Comparison of ENCODE assay signal across 26 cellular contexts in the genomic region with DNA sequence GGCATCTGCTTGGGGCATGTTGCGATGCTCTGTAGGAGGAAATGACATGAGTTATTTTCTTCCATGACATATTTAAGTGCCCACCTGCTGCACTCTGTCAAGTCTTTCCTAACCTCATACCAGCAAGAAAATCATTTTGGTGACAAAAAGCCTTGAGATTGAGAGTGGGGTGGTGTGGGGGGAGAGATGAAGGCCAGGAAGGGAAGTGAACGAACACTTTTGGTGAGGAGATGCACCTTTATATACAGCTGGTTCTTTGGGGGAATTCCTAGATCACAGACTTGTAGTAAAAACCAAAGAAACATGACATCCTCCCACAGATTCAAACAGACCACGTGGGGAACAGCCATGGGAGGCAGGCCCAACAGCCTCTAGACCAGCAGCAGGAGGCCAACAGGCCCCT. TPM values are rescaled to one million over a fixed set of nuclear protein-coding genes. Genes with fewer than 3 reads are reported as not detected.
A peak's percentile ranks its signal among the peaks of the same experiment; 100 is the strongest.
DNase-seq lines count a peak whose midpoint lies in the region; ATAC-seq and TF ChIP-seq lines count a peak whose summit lies in the region.
"Had no signal": no experiment of that assay in that cellular context is flagged by ENCODE, and none has a peak within 500 bp of the region (broad histone marks: within the 10 kb centered on the region; RNA-seq: fewer than 3 reads in every experiment).

No MANE protein-coding gene starts in this region.

- H3K27ac ChIP-seq in body of pancreas, result no peak overlapping the region
- H3K27ac ChIP-seq: heart left ventricle, psoas muscle, RWPE1, tibial nerve had no signal

- WGBS in body of pancreas, 2 donors, result 84 to 85% methylated on average over 3 of the region's 3 CpGs

- peak; percentile 63 for DNase-seq in activated CD4-positive, alpha-beta T cell treated with anti-CD3 and anti-CD28 coated beads, Interleukin-2, amount 10 ng/mL, durations not matched to agents 24 days and 14 days
- no peak for DNase-seq in activated CD4-positive, alpha-beta T cell treated with anti-CD3 and anti-CD28 coated beads for 48 hours
- DNase-seq in GM20000 (ENCODE audit: low spot score), result peak; percentile 74
- DNase-seq in activated T-helper 1 cell treated with anti-CD3 and anti-CD28 coated beads, Interleukin-12 subunit alpha, Interleukin-12 subunit beta, Interleukin-2, Interleukin-4 antibody, amounts not matched to agents 30 ng/mL and 10 ng/mL and 1 ng/mL, durations not matched to agents 14 hours and 24 hours and 36 hours (ENCODE audit: low spot score), result peak; percentile 17
- DNase-seq in stimulated activated effector memory CD8-positive, alpha-beta T cell treated with anti-CD3 and anti-CD28 coated beads, Interleukin-12 subunit alpha, Interleukin-12 subunit beta, amount 100 ng/mL, for 72 hours (ENCODE audit: low spot score in 2 of 2), result peak in 1 of 2 donors; percentile 50
- DNase-seq in NCI-H187 treated with DMSO at 0.1 percent for 48 hours (lab: John Stamatoyannopoulos, UW), result no peak
- no peak for DNase-seq in body of pancreas
- DNase-seq: activated gamma-delta T cell; DND-41; effector CD8-positive, alpha-beta T cell; erythroblast; heart left ventricle; KBM-7; kidney; MM.1S; naive thymus-derived CD8-positive, alpha-beta T cell; NCI-H1417; NCI-H446; occipital lobe; psoas muscle had no signal

- peaks cover 18% of the 10 kb centered on the region for H3K4me1 ChIP-seq in body of pancreas
- H3K4me1 ChIP-seq: psoas muscle had no signal

- peaks cover 45% of the 10 kb centered on the region for H3K4me1 Mint-ChIP-seq in activated CD4-positive, alpha-beta T cell treated with anti-CD3 and anti-CD28 coated beads, Interleukin-2, amount 10 ng/mL, durations not matched to agents 24 days and 14 days
- H3K4me1 Mint-ChIP-seq in activated T-helper 1 cell treated with anti-CD3 and anti-CD28 coated beads, Interleukin-12 subunit alpha, Interleukin-12 subunit beta, Interleukin-2, Interleukin-4 antibody, amounts not matched to agents 30 ng/mL and 10 ng/mL and 1 ng/mL, durations not matched to agents 14 hours and 24 hours and 36 hours (ENCODE audit: low read depth), result peaks cover 59% of the 10 kb centered on the region
- H3K4me1 Mint-ChIP-seq in stimulated activated effector memory CD8-positive, alpha-beta T cell treated with anti-CD3 and anti-CD28 coated beads, Interleukin-12 subunit alpha, Interleukin-12 subunit beta, amount 100 ng/mL, for 72 hours, result peaks cover 69% of the 10 kb centered on the region

- intact Hi-C loops in activated CD4-positive, alpha-beta T cell treated with anti-CD3 and anti-CD28 coated beads, Interleukin-2, amount 10 ng/mL, durations not matched to agents 24 days and 14 days (cut with micrococcal nuclease), result loop anchor here (2.0 to 5.0 kb wide), 2 partner anchors 25 to 41 kb away; a partner anchor contains a TSS
- intact Hi-C loops in activated T-helper 1 cell treated with anti-CD3 and anti-CD28 coated beads, Interleukin-12 subunit alpha, Interleukin-12 subunit beta, Interleukin-2, Interleukin-4 antibody, amounts not matched to agents 30 ng/mL and 10 ng/mL and 1 ng/mL, durations not matched to agents 14 hours and 24 hours and 36 hours (cut with micrococcal nuclease), result loop anchor here (1.0 to 2.0 kb wide), 2 partner anchors 25 to 41 kb away; no protein-coding TSS in a partner anchor
- intact Hi-C loops in body of pancreas (cut with DNase I), result no loop called here

- peak overlapping the region; percentile 12 for H3K4me3 Mint-ChIP-seq in activated CD4-positive, alpha-beta T cell treated with anti-CD3 and anti-CD28 coated beads, Interleukin-2, amount 10 ng/mL, durations not matched to agents 24 days and 14 days
- H3K4me3 Mint-ChIP-seq in activated T-helper 1 cell treated with anti-CD3 and anti-CD28 coated beads, Interleukin-12 subunit alpha, Interleukin-12 subunit beta, Interleukin-2, Interleukin-4 antibody, amounts not matched to agents 30 ng/mL and 10 ng/mL and 1 ng/mL, durations not matched to agents 14 hours and 24 hours and 36 hours, result peak overlapping the region; percentile 58
- H3K4me3 Mint-ChIP-seq in stimulated activated effector memory CD8-positive, alpha-beta T cell treated with anti-CD3 and anti-CD28 coated beads, Interleukin-12 subunit alpha, Interleukin-12 subunit beta, amount 100 ng/mL, for 72 hours, result peak overlapping the region; percentile 59
- H3K4me3 Mint-ChIP-seq: mesothelial cell of epicardium; naive thymus-derived CD8-positive, alpha-beta T cell had no signal

- no peaks in the 10 kb centered on the region for H3K9me3 ChIP-seq in body of pancreas
- H3K9me3 ChIP-seq: heart left ventricle, psoas muscle, tibial nerve had no signal

- no peak overlapping the region for H3K4me3 ChIP-seq in body of pancreas
- H3K4me3 ChIP-seq: heart left ventricle, psoas muscle, tibial nerve had no signal

- H3K36me3 Mint-ChIP-seq in activated CD4-positive, alpha-beta T cell treated with anti-CD3 and anti-CD28 coated beads, Interleukin-2, amount 10 ng/mL, durations not matched to agents 24 days and 14 days (ENCODE audit: low read depth), result peaks cover 72% of the 10 kb centered on the region
- peaks cover 71% of the 10 kb centered on the region for H3K36me3 Mint-ChIP-seq in activated T-helper 1 cell treated with anti-CD3 and anti-CD28 coated beads, Interleukin-12 subunit alpha, Interleukin-12 subunit beta, Interleukin-2, Interleukin-4 antibody, amounts not matched to agents 30 ng/mL and 10 ng/mL and 1 ng/mL, durations not matched to agents 14 hours and 24 hours and 36 hours (ENCODE audit: low read depth)
- no peaks in the 10 kb centered on the region for H3K36me3 Mint-ChIP-seq in stimulated activated effector memory CD8-positive, alpha-beta T cell treated with anti-CD3 and anti-CD28 coated beads, Interleukin-12 subunit alpha, Interleukin-12 subunit beta, amount 100 ng/mL, for 72 hours

- H3K27me3 Mint-ChIP-seq in activated CD4-positive, alpha-beta T cell treated with anti-CD3 and anti-CD28 coated beads, Interleukin-2, amount 10 ng/mL, durations not matched to agents 24 days and 14 days, result peaks cover 6% of the 10 kb centered on the region
- peaks cover 5% of the 10 kb centered on the region for H3K27me3 Mint-ChIP-seq in activated T-helper 1 cell treated with anti-CD3 and anti-CD28 coated beads, Interleukin-12 subunit alpha, Interleukin-12 subunit beta, Interleukin-2, Interleukin-4 antibody, amounts not matched to agents 30 ng/mL and 10 ng/mL and 1 ng/mL, durations not matched to agents 14 hours and 24 hours and 36 hours (ENCODE audit: insufficient read depth)

- ATAC-seq in stimulated activated effector memory CD8-positive, alpha-beta T cell treated with anti-CD3 and anti-CD28 coated beads, Interleukin-12 subunit alpha, Interleukin-12 subunit beta, amount 100 ng/mL, for 72 hours, result peak; percentile 78
- no peak for ATAC-seq in body of pancreas
- no peak for ATAC-seq in GM19324 (IDR thresholded peaks at IDR 0.05; ENCODE audit: low FRiP score, unreplicated experiment)
- ATAC-seq: heart left ventricle; naive thymus-derived CD8-positive, alpha-beta T cell; psoas muscle had no signal

- TF ChIP-seq CTCF in GM20000 (IDR thresholded peaks at IDR 0.05; ENCODE audit: extremely low read depth, missing control alignments), result no peak
- no peak for TF ChIP-seq CTCF in body of pancreas (IDR thresholded peaks at IDR 0.05)

- no peaks in the 10 kb centered on the region for H3K9me3 Mint-ChIP-seq in activated CD4-positive, alpha-beta T cell treated with anti-CD3 and anti-CD28 coated beads, Interleukin-2, amount 10 ng/mL, durations not matched to agents 24 days and 14 days
- H3K9me3 Mint-ChIP-seq in activated T-helper 1 cell treated with anti-CD3 and anti-CD28 coated beads, Interleukin-12 subunit alpha, Interleukin-12 subunit beta, Interleukin-2, Interleukin-4 antibody, amounts not matched to agents 30 ng/mL and 10 ng/mL and 1 ng/mL, durations not matched to agents 14 hours and 24 hours and 36 hours, result no peaks in the 10 kb centered on the region
- no peaks in the 10 kb centered on the region for H3K9me3 Mint-ChIP-seq in stimulated activated effector memory CD8-positive, alpha-beta T cell treated with anti-CD3 and anti-CD28 coated beads, Interleukin-12 subunit alpha, Interleukin-12 subunit beta, amount 100 ng/mL, for 72 hours
- H3K9me3 Mint-ChIP-seq: mesothelial cell of epicardium; naive thymus-derived CD8-positive, alpha-beta T cell had no signal

- peaks cover 21 to 42% of the 10 kb centered on the region in 2 donors for H3K36me3 ChIP-seq in body of pancreas (replicated peaks in 1 of 2; ENCODE audit: insufficient read depth in 1 of 2, low read depth in 2 of 2)

- peak overlapping the region; percentile 88 for H3K27ac Mint-ChIP-seq in activated CD4-positive, alpha-beta T cell treated with anti-CD3 and anti-CD28 coated beads, Interleukin-2, amount 10 ng/mL, durations not matched to agents 24 days and 14 days
- peak overlapping the region; percentile 93 for H3K27ac Mint-ChIP-seq in activated T-helper 1 cell treated with anti-CD3 and anti-CD28 coated beads, Interleukin-12 subunit alpha, Interleukin-12 subunit beta, Interleukin-2, Interleukin-4 antibody, amounts not matched to agents 30 ng/mL and 10 ng/mL and 1 ng/mL, durations not matched to agents 14 hours and 24 hours and 36 hours
- H3K27ac Mint-ChIP-seq in stimulated activated effector memory CD8-positive, alpha-beta T cell treated with anti-CD3 and anti-CD28 coated beads, Interleukin-12 subunit alpha, Interleukin-12 subunit beta, amount 100 ng/mL, for 72 hours, result peak overlapping the region; percentile 94
- H3K27ac Mint-ChIP-seq: mesothelial cell of epicardium; naive thymus-derived CD8-positive, alpha-beta T cell had no signal

- TF ChIP-seq POLR2A in body of pancreas (IDR thresholded peaks at IDR 0.05), result no peak

- H3K27me3 ChIP-seq in body of pancreas, result no peaks in the 10 kb centered on the region
- H3K27me3 ChIP-seq: tibial nerve had no signal

RNA-seq across cellular contexts. Expression of a gene that starts 26.1 kb away (rescaled TPM):
- total RNA-seq in activated CD4-positive, alpha-beta T cell treated with anti-CD3 and anti-CD28 coated beads, Interleukin-2, amount 10 ng/mL, durations not matched to agents 24 days and 14 days, result 27.6 and 30.3 TPM in 2 replicates
- total RNA-seq in activated T-helper 1 cell treated with anti-CD3 and anti-CD28 coated beads, Interleukin-12 subunit alpha, Interleukin-12 subunit beta, Interleukin-2, Interleukin-4 antibody, amounts not matched to agents 30 ng/mL and 10 ng/mL and 1 ng/mL, durations not matched to agents 14 hours and 24 hours and 36 hours, result 30.4 and 32.9 TPM in 2 replicates
- 10 to 100 TPM; 11.9 to 13.7 TPM for total RNA-seq in body of pancreas

RNA-seq across cellular contexts. Expression of a gene that starts 34.6 kb away (rescaled TPM):
- not detected in 2 replicates for total RNA-seq in activated CD4-positive, alpha-beta T cell treated with anti-CD3 and anti-CD28 coated beads, Interleukin-2, amount 10 ng/mL, durations not matched to agents 24 days and 14 days
- total RNA-seq in activated T-helper 1 cell treated with anti-CD3 and anti-CD28 coated beads, Interleukin-12 subunit alpha, Interleukin-12 subunit beta, Interleukin-2, Interleukin-4 antibody, amounts not matched to agents 30 ng/mL and 10 ng/mL and 1 ng/mL, durations not matched to agents 14 hours and 24 hours and 36 hours, result 0.42 TPM in 1 of 2 replicates, not detected in the other
- total RNA-seq in body of pancreas, result not detected
- total RNA-seq: psoas muscle had no signal

RNA-seq across cellular contexts. Expression of a gene that starts 54.5 kb away (rescaled TPM):
- 2.5 and 2.7 TPM in 2 replicates for total RNA-seq in activated CD4-positive, alpha-beta T cell treated with anti-CD3 and anti-CD28 coated beads, Interleukin-2, amount 10 ng/mL, durations not matched to agents 24 days and 14 days
- total RNA-seq in activated T-helper 1 cell treated with anti-CD3 and anti-CD28 coated beads, Interleukin-12 subunit alpha, Interleukin-12 subunit beta, Interleukin-2, Interleukin-4 antibody, amounts not matched to agents 30 ng/mL and 10 ng/mL and 1 ng/mL, durations not matched to agents 14 hours and 24 hours and 36 hours, result 2.0 TPM in 2 replicates
- total RNA-seq in body of pancreas, result 10 to 100 TPM in 1 of 2 donors, 1 to 10 TPM in 1; 8.9 to 14.5 TPM
- total RNA-seq: A172 had no signal

RNA-seq across cellular contexts. Expression of a gene that starts 54.9 kb away (rescaled TPM):
- 0.19 and 0.28 TPM in 2 replicates for total RNA-seq in activated CD4-positive, alpha-beta T cell treated with anti-CD3 and anti-CD28 coated beads, Interleukin-2, amount 10 ng/mL, durations not matched to agents 24 days and 14 days
- total RNA-seq in activated T-helper 1 cell treated with anti-CD3 and anti-CD28 coated beads, Interleukin-12 subunit alpha, Interleukin-12 subunit beta, Interleukin-2, Interleukin-4 antibody, amounts not matched to agents 30 ng/mL and 10 ng/mL and 1 ng/mL, durations not matched to agents 14 hours and 24 hours and 36 hours, result 0.08 TPM in 1 of 2 replicates, not detected in the other
- total RNA-seq in body of pancreas, result under 1 TPM in 1 of 2 donors, not detected in 1; 0.26 TPM
- total RNA-seq: fibroblast of villous mesenchyme, mesothelial cell of epicardium, occipital lobe had no signal

Comparison
In these comparisons a context has a peak if more than half of its experiments do, and no peak if none do; other contexts are left out.
1. DNase-seq: peak in activated CD4-positive, alpha-beta T cell treated with anti-CD3 and anti-CD28 coated beads, Interleukin-2, amount 10 ng/mL, durations not matched to agents 24 days and 14 days (single experiment), GM20000 (single experiment) and activated T-helper 1 cell treated with anti-CD3 and anti-CD28 coated beads, Interleukin-12 subunit alpha, Interleukin-12 subunit beta, Interleukin-2, Interleukin-4 antibody, amounts not matched to agents 30 ng/mL and 10 ng/mL and 1 ng/mL, durations not matched to agents 14 hours and 24 hours and 36 hours (single experiment); none in activated CD4-positive, alpha-beta T cell treated with anti-CD3 and anti-CD28 coated beads for 48 hours (single experiment), NCI-H187 treated with DMSO at 0.1 percent for 48 hours (single experiment) and body of pancreas (0 of 4).
2. Peak in every context shown above with its lines, with median percentiles within 50 percentile points of each other: H3K27ac Mint-ChIP-seq and H3K4me3 Mint-ChIP-seq.